ENCODE assay signal across 7 cellular contexts in the genomic region with DNA sequence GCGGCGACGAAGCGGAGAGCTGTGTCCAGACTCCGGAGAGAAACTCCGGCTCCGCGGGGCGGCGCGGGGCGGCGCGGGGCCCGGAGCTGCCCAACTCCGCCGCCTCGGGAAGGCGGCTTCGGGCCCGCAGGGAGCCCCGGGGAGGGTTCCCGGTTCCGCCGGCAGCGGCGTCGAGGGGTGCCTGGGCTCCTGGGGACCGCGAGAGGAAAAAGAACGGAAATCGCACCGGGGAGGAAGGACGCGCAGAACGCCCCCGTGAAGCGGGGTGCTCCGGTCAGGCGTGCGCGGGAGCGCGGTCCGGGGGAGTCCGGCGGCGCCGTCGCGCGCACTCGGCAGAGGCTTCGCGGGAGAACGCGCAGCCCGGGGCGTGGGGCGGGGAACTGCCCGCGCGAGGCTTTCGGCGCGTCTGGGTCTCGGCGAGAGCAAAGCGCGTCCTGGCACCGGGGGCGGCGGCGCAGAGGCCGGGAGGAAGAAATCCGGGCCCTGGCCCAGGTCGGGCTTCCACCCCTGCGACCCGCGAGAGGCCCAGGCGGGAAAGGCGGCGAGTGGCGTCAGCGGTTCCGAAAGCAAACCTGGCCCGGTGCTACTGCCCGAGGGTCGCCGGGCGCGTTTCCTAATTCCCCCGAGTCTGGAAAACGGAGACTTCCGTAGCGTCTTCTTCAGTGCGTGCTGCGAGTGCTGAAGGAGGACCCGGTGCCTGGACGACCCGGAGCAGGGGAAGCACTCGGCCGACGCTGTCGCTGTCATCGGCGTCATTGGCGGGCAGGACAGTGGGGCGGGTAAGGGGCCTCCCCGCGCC. TPM values are rescaled to one million over a fixed set of nuclear protein-coding genes. Genes with fewer than 3 reads are reported as not detected.
DNase-seq lines count a peak whose midpoint lies in the region; ATAC-seq and TF ChIP-seq lines count a peak whose summit lies in the region.
"Not testable (repeated sequence)": the region's sequence is repeated elsewhere in the genome, so short reads cannot be mapped to it uniquely, and the experiment has no call there.

No MANE protein-coding gene starts in this region.

- BruUV-seq in PC-3 (replicated peaks; lab: Mats Ljungman, UMichigan): not testable (repeated sequence)

- ATAC-seq in GM18502 (IDR thresholded peaks at IDR 0.05; ENCODE audit: poor library complexity, unreplicated experiment) (peak; percentile 70), HG02870 (IDR thresholded peaks at IDR 0.05; ENCODE audit: unreplicated experiment) (peak; percentile 80), PC-3 (peak; percentile 42; the same call in 1 of the 2 replicates), left colon (peak; percentile 59)

- not testable (repeated sequence) for H3K4me3 ChIP-seq in PC-3 (ENCODE audit: low read length)
- peak overlapping the region; percentile 17 to 27 for H3K4me3 ChIP-seq in prostate gland

- H3K79me2 ChIP-seq in PC-3 (ENCODE audit: low read length): not testable (repeated sequence)

- not testable (repeated sequence) for DNase-seq in PC-3; prostate gland (ENCODE audit: low spot score)
- peak; percentile 30 for DNase-seq in activated naive CD4-positive, alpha-beta T cell treated with Interleukin-2 at 50 U/mL for 16 hours
- DNase-seq in erythroblast (lab: John Stamatoyannopoulos, UW): peak; percentile 37 to 54
- peak in 1 of 2 donors; percentile 18 for DNase-seq in left colon

- not testable (repeated sequence) for H3K4me2 ChIP-seq in PC-3 (ENCODE audit: low read length)

- not testable (repeated sequence) for H3K27ac ChIP-seq in PC-3 (ENCODE audit: low read length); prostate gland

- CTCF ChIA-PET in PC-3 (lab: Charles Lee): not testable (repeated sequence)

- 1% methylated on average over 105 of the region's 111 CpGs for WGBS in prostate gland

- H3K9me2 ChIP-seq in PC-3 (replicated peaks; ENCODE audit: low read length): not testable (repeated sequence)

- H3K36me3 ChIP-seq in PC-3 (ENCODE audit: low read depth, low read length); prostate gland: not testable (repeated sequence)

- H3F3A ChIP-seq in PC-3 (ENCODE audit: low read length, unreplicated experiment): not testable (repeated sequence)

- H3K9me3 ChIP-seq in PC-3 (ENCODE audit: low read length); prostate gland: not testable (repeated sequence)

- not testable (repeated sequence) for TF ChIP-seq POLR2A in erythroblast (IDR thresholded peaks at IDR 0.05; ENCODE audit: low read length); prostate gland (IDR thresholded peaks at IDR 0.05)

- POLR2A ChIA-PET in PC-3 (lab: Charles Lee; ENCODE audit: unreplicated experiment): not testable (repeated sequence)

- not testable (repeated sequence) for H3K27me3 ChIP-seq in PC-3 (ENCODE audit: low read length); prostate gland (replicated peaks; ENCODE audit: insufficient read depth)

- intact Hi-C loops in PC-3 (cut with micrococcal nuclease); left colon (cut with DNase I, micrococcal nuclease); prostate gland (cut with DNase I): not testable (repeated sequence)

- TF ChIP-seq CTCF in PC-3 (conservative IDR thresholded peaks at IDR 0.05; ENCODE audit: low read depth, low read length); prostate gland (IDR thresholded peaks at IDR 0.05): not testable (repeated sequence)

- H3K9ac ChIP-seq in PC-3 (ENCODE audit: low read length): not testable (repeated sequence)

- H4K20me1 ChIP-seq in PC-3 (ENCODE audit: low read length): not testable (repeated sequence)

- H3K4me1 ChIP-seq in PC-3 (ENCODE audit: insufficient read depth, low read length); prostate gland (replicated peaks): not testable (repeated sequence)

- H2AFZ ChIP-seq in PC-3 (ENCODE audit: low read length): not testable (repeated sequence)

RNA-seq across cellular contexts. Expression of a gene that starts 4.5 kb away (rescaled TPM):
- total RNA-seq in PC-3 (2014; rRNA removed) (0.80 and 0.98 TPM in 2 replicates), left colon (under 1 TPM; 0.24 to 0.39 TPM), prostate gland (under 1 TPM; 0.46 to 0.51 TPM)
